18 cellular contexts compared by ENCODE assay signal in genomic region chr20:50717974-50718761, GRCh38. TPM values are rescaled to one million over a fixed set of nuclear protein-coding genes. Genes with fewer than 3 reads are reported as not detected.
DNase-seq lines count a peak whose midpoint lies in the region; ATAC-seq, FAIRE-seq and TF ChIP-seq lines count a peak whose summit lies in the region.
"Had no signal": no experiment of that assay in that cellular context is flagged by ENCODE, and none has a peak within 500 bp of the region (broad histone marks: within the 10 kb centered on the region; RNA-seq: fewer than 3 reads in every experiment).

No MANE protein-coding gene starts in this region.

- H3K4me1 ChIP-seq in HepG2 (ENCODE audit: insufficient read depth, low read length) = peaks cover 31% of the 10 kb centered on the region
- no peaks in the 10 kb centered on the region for H3K4me1 ChIP-seq in right lobe of liver
- H3K4me1 ChIP-seq: lower lobe of right lung, transverse colon had no signal

- in situ Hi-C loops in HepG2 (cut with HindIII; ENCODE audit: extremely low pct_ligation_motif_present, low pct_unique_long_range_greater_than_20kb) = no loop called here

- CTCF ChIA-PET in HepG2 (lab: Yijun Ruan, JAX; ENCODE audit: low intra/inter-chr PET ratio, low total read pairs) = no interaction called here

- WGBS in HepG2 (ENCODE audit: low lambda C conversion rate) = 37% methylated on average over 13 of the region's 13 CpGs
- 73% methylated on average over 13 of the region's 13 CpGs for WGBS in right lobe of liver (ENCODE audit: insufficient coverage, low coverage, low lambda C conversion rate, missing lambda C conversion rate)

- no peak overlapping the region for H2AFZ ChIP-seq in HepG2 (ENCODE audit: low read length)
- H2AFZ ChIP-seq: GM23248, hepatocyte had no signal

- TF ChIP-seq CTCF in HepG2 (CRISPR knock-in tag; IDR thresholded peaks at IDR 0.05) = peak; percentile 76
- TF ChIP-seq CTCF in right lobe of liver (IDR thresholded peaks at IDR 0.05) = no peak
- TF ChIP-seq CTCF in WERI-Rb-1 (IDR thresholded peaks at IDR 0.05; ENCODE audit: low read depth, low read length) = peak; percentile 42

- BruUV-seq in HepG2 (replicated peaks; lab: Mats Ljungman, UMichigan) = no TSS peak

- 0 out of 2 replicates have a peak, but pooled peaks have one; percentile 13 for TF ChIP-seq RAD21 in HepG2 (CRISPR knock-in tag; IDR thresholded peaks at IDR 0.05)

- H3K27me3 ChIP-seq in HepG2 (ENCODE audit: control insufficient read depth in 1 of 2, insufficient read depth in 2 of 2, low read length in 2 of 2) = no peaks in the 10 kb centered on the region
- no peaks in the 10 kb centered on the region for H3K27me3 ChIP-seq in right lobe of liver
- H3K27me3 ChIP-seq in WERI-Rb-1 (ENCODE audit: insufficient read depth, low read depth, severe bottlenecking) = no peaks in the 10 kb centered on the region
- H3K27me3 ChIP-seq: hepatocyte, neutrophil, transverse colon had no signal

- DNase-seq in HepG2 (ENCODE audit: low spot score) (no peak), right lobe of liver (no peak), WERI-Rb-1 (no peak), mesenteric fat pad (ENCODE audit: low spot score) (peak; percentile 51), germinal center (ENCODE audit: low spot score) (no peak), urothelium cell line (ENCODE audit: low spot score) (no peak), T-helper 2 cell (no peak)
- DNase-seq: activated naive CD4-positive, alpha-beta T cell treated with anti-CD3 and anti-CD28 coated beads for 36 hours; DND-41; GM23248; lower lobe of right lung; NCI-H446 treated with DMSO at 0.1 percent for 48 hours; transverse colon had no signal

- POLR2A ChIA-PET in HepG2 (lab: Yijun Ruan, JAX) = no interaction called here

- no peak overlapping the region for H3K9ac ChIP-seq in HepG2 (ENCODE audit: insufficient read depth, low read depth, low read length)
- H3K9ac ChIP-seq: GM23248 had no signal

- no peaks in the 10 kb centered on the region for H4K20me1 ChIP-seq in HepG2 (ENCODE audit: insufficient read depth, low read length)

- TF ChIP-seq POLR2A in HepG2 (IDR thresholded peaks at IDR 0.05; ENCODE audit: insufficient read depth in 1 of 2, low read depth in 2 of 2, low read length in 2 of 2) = no peak
- TF ChIP-seq POLR2A in right lobe of liver (IDR thresholded peaks at IDR 0.05) = no peak

- ATAC-seq in HepG2 = peak; percentile 61
- no peak for ATAC-seq in right lobe of liver
- ATAC-seq in HG03039 (IDR thresholded peaks at IDR 0.05; ENCODE audit: unreplicated experiment) = no peak
- ATAC-seq: lower lobe of right lung had no signal

- H3K79me2 ChIP-seq in HepG2 (ENCODE audit: insufficient read depth, low read length) = no peaks in the 10 kb centered on the region
- H3K79me2 ChIP-seq: hepatocyte had no signal

- intact Hi-C loops in HepG2 (cut with micrococcal nuclease; ENCODE audit: unreplicated experiment) = no loop called here
- intact Hi-C loops in right lobe of liver (cut with DNase I) = no loop called here

- H3K9me3 ChIP-seq in HepG2 (ENCODE audit: low read length) = no peaks in the 10 kb centered on the region
- no peaks in the 10 kb centered on the region for H3K9me3 ChIP-seq in right lobe of liver
- no peaks in the 10 kb centered on the region for H3K9me3 ChIP-seq in WERI-Rb-1 (ENCODE audit: severe bottlenecking)
- H3K9me3 ChIP-seq: lower lobe of right lung, neutrophil, transverse colon had no signal

- H3K36me3 ChIP-seq in HepG2 (replicated peaks in 1 of 2; ENCODE audit: control insufficient read depth in 1 of 2, insufficient read depth in 2 of 2, low read length in 2 of 2) (no peaks in the 10 kb centered on the region), right lobe of liver (no peaks in the 10 kb centered on the region), WERI-Rb-1 (no peaks in the 10 kb centered on the region)
- H3K36me3 ChIP-seq: lower lobe of right lung, neutrophil, transverse colon had no signal

- H3K27ac ChIP-seq in HepG2 (ENCODE audit: extremely low read length, insufficient read depth, low read length) (no peak overlapping the region), right lobe of liver (no peak overlapping the region), WERI-Rb-1 (no peak overlapping the region)
- H3K27ac ChIP-seq: GM23248, hepatocyte, lower lobe of right lung, neutrophil, transverse colon had no signal

- peak; percentile 88 for FAIRE-seq in HepG2 (lab: Jason Lieb, UNC)
- FAIRE-seq in urothelium cell line (lab: Jason Lieb, UNC) = no peak
- FAIRE-seq: endometrium, GM12892 had no signal

- no peak for TF ChIP-seq EP300 in HepG2 (IDR thresholded peaks at IDR 0.05; ENCODE audit: low read depth in 2 of 2, low read length in 2 of 2)
- TF ChIP-seq EP300 in HepG2 (CRISPR knock-in tag; IDR thresholded peaks at IDR 0.05; ENCODE audit: borderline replicate concordance) = no peak

- no peak overlapping the region for H3K4me2 ChIP-seq in HepG2 (ENCODE audit: low read depth, low read length)
- H3K4me2 ChIP-seq: hepatocyte had no signal

- H3K4me3 ChIP-seq in HepG2 (replicated peaks in 1 of 3; ENCODE audit: insufficient read depth in 1 of 3, low read depth in 2 of 3, low read length in 3 of 3) (no peak overlapping the region), right lobe of liver (no peak overlapping the region), WERI-Rb-1 (ENCODE audit: low read depth, low read length) (no peak overlapping the region)
- H3K4me3 ChIP-seq: GM23248, hepatocyte, lower lobe of right lung, transverse colon had no signal

TF ChIP-seq in HepG2, 621 proteins besides CTCF, POLR2A, EP300 and RAD21 (continues in another document):
- TF ChIP-seq NFKB2 (CRISPR knock-in tag; IDR thresholded peaks at IDR 0.05; ENCODE audit: borderline replicate concordance) (0 out of 2 replicates have a peak, but pooled peaks have one; percentile 22), SMC3 (IDR thresholded peaks at IDR 0.05; ENCODE audit: low read length) (peak; percentile 38; the same call in 1 of the 2 replicates)

RNA-seq across cellular contexts. Expression of gene PARD6B, which starts 13.2 kb away (rescaled TPM):
- total RNA-seq in HepG2 (2016; rRNA removed; fragmentation: Illumina TruSeq; extraction: Trizol) (22.2 and 26.6 TPM in 2 replicates), right lobe of liver (10 to 100 TPM in 2 of 6 experiments, 1 to 10 TPM in 4; 6.6 to 11.1 (median 8.5) TPM), mesenteric fat pad (2.0 TPM)
- total RNA-seq in HepG2 (2016; cell fraction: cytosol; rRNA removed; fragmentation: Illumina TruSeq; extraction: Trizol; ENCODE audit: low read depth) = 1.9 TPM in 2 replicates
- 21.4 and 26.1 TPM in 2 replicates for total RNA-seq in HepG2 (2016; cell fraction: insoluble cytoplasmic fraction; rRNA removed; fragmentation: Illumina TruSeq; extraction: Trizol)
- total RNA-seq in HepG2 (2016; cell fraction: membrane; rRNA removed; fragmentation: Illumina TruSeq; extraction: Trizol) = 10.5 and 11.8 TPM in 2 replicates
- 12.5 and 14.9 TPM in 2 replicates for total RNA-seq in HepG2 (2016; cell fraction: nucleus; rRNA removed; fragmentation: Illumina TruSeq; extraction: Trizol)
- polyA plus RNA-seq in HepG2 (2011; rRNA removed) = 6.0 and 6.9 TPM in 2 replicates
- polyA plus RNA-seq in HepG2 (2011; cell fraction: cytosol; rRNA removed) = 2.8 and 4.1 TPM in 2 replicates
- 2.6 and 3.1 TPM in 2 replicates for polyA plus RNA-seq in HepG2 (2011; cell fraction: nucleus; rRNA removed)
- polyA plus RNA-seq in HepG2 (2012) = 4.6 and 4.9 TPM in 2 replicates
- polyA plus RNA-seq in HepG2 (2016; cell fraction: cytosol; fragmentation: Illumina TruSeq; extraction: Trizol; ENCODE audit: low read depth) = 0.35 and 0.57 TPM in 2 replicates
- polyA plus RNA-seq in HepG2 (2016; cell fraction: insoluble cytoplasmic fraction; fragmentation: Illumina TruSeq; extraction: Trizol; ENCODE audit: low read depth) = 8.8 and 9.1 TPM in 2 replicates
- 2.6 and 2.7 TPM in 2 replicates for polyA plus RNA-seq in HepG2 (2016; cell fraction: membrane; fragmentation: Illumina TruSeq; extraction: Trizol; ENCODE audit: low read depth)
- polyA plus RNA-seq in HepG2 (2016; cell fraction: nucleus; fragmentation: Illumina TruSeq; extraction: Trizol; ENCODE audit: insufficient read depth, low read depth) = 13.0 and 13.3 TPM in 2 replicates
- polyA minus RNA-seq in HepG2 (2011; rRNA and poly(A)+ RNA removed; ENCODE audit: low replicate concordance) = 3.1 and 8.3 TPM in 2 replicates
- 22.0 and 24.4 TPM in 2 replicates for polyA minus RNA-seq in HepG2 (2011; cell fraction: cytosol; rRNA and poly(A)+ RNA removed)
- 10.6 and 14.4 TPM in 2 replicates for polyA minus RNA-seq in HepG2 (2011; cell fraction: nucleus; rRNA and poly(A)+ RNA removed)
- total RNA-seq: GM23248 had no signal

RNA-seq across cellular contexts. Expression of gene RIPOR3, which starts 26.8 kb away (rescaled TPM):
- total RNA-seq in HepG2 (2016; rRNA removed; fragmentation: Illumina TruSeq; extraction: Trizol) = not detected in 2 replicates
- not detected in 2 replicates for total RNA-seq in HepG2 (2016; cell fraction: cytosol; rRNA removed; fragmentation: Illumina TruSeq; extraction: Trizol; ENCODE audit: low read depth)
- not detected in 2 replicates for total RNA-seq in HepG2 (2016; cell fraction: insoluble cytoplasmic fraction; rRNA removed; fragmentation: Illumina TruSeq; extraction: Trizol)
- not detected in 2 replicates for total RNA-seq in HepG2 (2016; cell fraction: membrane; rRNA removed; fragmentation: Illumina TruSeq; extraction: Trizol)
- total RNA-seq in HepG2 (2016; cell fraction: nucleus; rRNA removed; fragmentation: Illumina TruSeq; extraction: Trizol) = not detected in 2 replicates
- 0.18 and 0.26 TPM in 2 replicates for polyA plus RNA-seq in HepG2 (2011; rRNA removed)
- polyA plus RNA-seq in HepG2 (2011; cell fraction: cytosol; rRNA removed) = 0.05 TPM in 2 replicates
- polyA plus RNA-seq in HepG2 (2011; cell fraction: nucleus; rRNA removed) = 1.9 and 2.1 TPM in 2 replicates
- polyA plus RNA-seq in HepG2 (2012) = 0.11 and 0.36 TPM in 2 replicates
- not detected in 2 replicates for polyA plus RNA-seq in HepG2 (2016; cell fraction: cytosol; fragmentation: Illumina TruSeq; extraction: Trizol; ENCODE audit: low read depth)
- polyA plus RNA-seq in HepG2 (2016; cell fraction: insoluble cytoplasmic fraction; fragmentation: Illumina TruSeq; extraction: Trizol; ENCODE audit: low read depth) = not detected in 2 replicates
- not detected in 2 replicates for polyA plus RNA-seq in HepG2 (2016; cell fraction: membrane; fragmentation: Illumina TruSeq; extraction: Trizol; ENCODE audit: low read depth)
- 0.13 TPM in 1 of 2 replicates, not detected in the other for polyA plus RNA-seq in HepG2 (2016; cell fraction: nucleus; fragmentation: Illumina TruSeq; extraction: Trizol; ENCODE audit: insufficient read depth, low read depth)
- 0.42 TPM in 1 of 2 replicates, not detected in the other for polyA minus RNA-seq in HepG2 (2011; rRNA and poly(A)+ RNA removed; ENCODE audit: low replicate concordance)
- not detected in 2 replicates for polyA minus RNA-seq in HepG2 (2011; cell fraction: cytosol; rRNA and poly(A)+ RNA removed)
- polyA minus RNA-seq in HepG2 (2011; cell fraction: nucleus; rRNA and poly(A)+ RNA removed) = 0.37 and 0.52 TPM in 2 replicates
- 10 to 100 TPM in 2 of 6 experiments, 1 to 10 TPM in 4; 4.8 to 13.8 (median 8.9) TPM for total RNA-seq in right lobe of liver
- 19.7 TPM for total RNA-seq in mesenteric fat pad
- total RNA-seq: activated naive CD4-positive, alpha-beta T cell treated with anti-CD3 and anti-CD28 coated beads for 36 hours; GM23248 had no signal

Comparison
In these comparisons a context has a peak if more than half of its experiments do, and no peak if none do; other contexts are left out.
1. CTCF ChIP-seq: peak in HepG2 (single experiment) and WERI-Rb-1 (single experiment); none in right lobe of liver (0 of 4).